ENCODE assay signal across 30 cellular contexts in genomic region chr11:69350040-69350439, GRCh38. TPM values are rescaled to one million over a fixed set of nuclear protein-coding genes. Genes with fewer than 3 reads are reported as not detected.
"Had no signal": no experiment of that assay in that cellular context is flagged by ENCODE, and none has a peak within 500 bp of the region (broad histone marks: within the 10 kb centered on the region; RNA-seq: fewer than 3 reads in every experiment).

No MANE protein-coding gene starts in this region.

- H3K9me3 Mint-ChIP-seq: nephron progenitor cell had no signal

- H3K4me1 ChIP-seq: ascending aorta, esophagus muscularis mucosa, prostate gland, suprapubic skin, tibial artery had no signal

- H3K27me3 Mint-ChIP-seq: activated CD4-positive, alpha-beta T cell treated with anti-CD3 and anti-CD28 coated beads, Interleukin-2, amount 10 ng/mL, durations not matched to agents 7 days and 5 days had no signal

- H3K27me3 ChIP-seq: ascending aorta, cardiac muscle cell, foreskin keratinocyte, neutrophil, ovary, suprapubic skin had no signal

- DNase-seq: activated CD4-positive, alpha-beta memory T cell treated with anti-CD3 and anti-CD28 coated beads, Interleukin-2, amount 10 ng/mL, durations not matched to agents 7 days and 5 days; activated CD4-positive, alpha-beta T cell treated with anti-CD3 and anti-CD28 coated beads for 1 hour; activated CD4-positive, alpha-beta T cell treated with anti-CD3 and anti-CD28 coated beads, Interleukin-2, amount 10 ng/mL, durations not matched to agents 7 days and 5 days; activated CD8-positive, alpha-beta memory T cell treated with anti-CD3 and anti-CD28 coated beads, Interleukin-2, amount 50 U/mL, for 48 hours; activated gamma-delta T cell; activated naive CD4-positive, alpha-beta T cell treated with anti-CD3 and anti-CD28 coated beads, Interleukin-2, amount 10 ng/mL, durations not matched to agents 7 days and 5 days; activated naive CD8-positive, alpha-beta T cell treated with anti-CD3 and anti-CD28 coated beads, Interleukin-2, amount 10 ng/mL, durations not matched to agents 7 days and 5 days; activated T-cell treated with anti-CD3 and anti-CD28 coated beads, Interleukin-2, amount 50 U/mL, for 24 hours; foreskin keratinocyte; glutamatergic neuron; islet precursor cell; left ventricle myocardium superior; naive B cell; nephron progenitor cell; ovary; stimulated activated naive CD4-positive, alpha-beta T cell; T-helper 2 cell; tibial artery had no signal

- H3K4me3 ChIP-seq: ascending aorta, cardiac muscle cell, coronary artery, esophagus muscularis mucosa, ovary, prostate gland, suprapubic skin, tibial artery had no signal

- H3K27ac ChIP-seq: ascending aorta, cardiac muscle cell, coronary artery, esophagus muscularis mucosa, foreskin keratinocyte, neutrophil, ovary, prostate gland, suprapubic skin, tibial artery had no signal

- ATAC-seq: foreskin keratinocyte, left ventricle myocardium superior had no signal

- H3K4me3 Mint-ChIP-seq: activated CD4-positive, alpha-beta memory T cell treated with anti-CD3 and anti-CD28 coated beads, Interleukin-2, amount 10 ng/mL, durations not matched to agents 7 days and 5 days; activated CD4-positive, alpha-beta T cell treated with anti-CD3 and anti-CD28 coated beads, Interleukin-2, amount 10 ng/mL, durations not matched to agents 7 days and 5 days; activated naive CD4-positive, alpha-beta T cell treated with anti-CD3 and anti-CD28 coated beads, Interleukin-2, amount 10 ng/mL, durations not matched to agents 7 days and 5 days; activated naive CD8-positive, alpha-beta T cell treated with anti-CD3 and anti-CD28 coated beads, Interleukin-2, amount 10 ng/mL, durations not matched to agents 7 days and 5 days; activated T-cell treated with anti-CD3 and anti-CD28 coated beads, Interleukin-2, amount 50 U/mL, for 24 hours; brain; mesothelial cell of epicardium; naive B cell; nephron progenitor cell had no signal

- H3K9me3 ChIP-seq: ascending aorta, ovary, prostate gland, suprapubic skin, tibial artery had no signal

- H3K27ac Mint-ChIP-seq: activated CD4-positive, alpha-beta memory T cell treated with anti-CD3 and anti-CD28 coated beads, Interleukin-2, amount 10 ng/mL, durations not matched to agents 7 days and 5 days; activated CD4-positive, alpha-beta T cell treated with anti-CD3 and anti-CD28 coated beads, Interleukin-2, amount 10 ng/mL, durations not matched to agents 7 days and 5 days; activated naive CD4-positive, alpha-beta T cell treated with anti-CD3 and anti-CD28 coated beads, Interleukin-2, amount 10 ng/mL, durations not matched to agents 7 days and 5 days; activated naive CD8-positive, alpha-beta T cell treated with anti-CD3 and anti-CD28 coated beads, Interleukin-2, amount 10 ng/mL, durations not matched to agents 7 days and 5 days; activated T-cell treated with anti-CD3 and anti-CD28 coated beads, Interleukin-2, amount 50 U/mL, for 24 hours; brain; mesothelial cell of epicardium; naive B cell; nephron progenitor cell had no signal

- H3K36me3 Mint-ChIP-seq: brain, mesothelial cell of epicardium had no signal

- H3K36me3 ChIP-seq: ascending aorta, cardiac muscle cell, esophagus muscularis mucosa, neutrophil, ovary, prostate gland, suprapubic skin, tibial artery had no signal

- H3K4me1 Mint-ChIP-seq: mesothelial cell of epicardium, naive B cell, nephron progenitor cell had no signal

RNA-seq across cellular contexts. Expression of gene MYEOV, which starts 56.1 kb away (rescaled TPM):
- total RNA-seq: activated CD4-positive, alpha-beta memory T cell treated with anti-CD3 and anti-CD28 coated beads, Interleukin-2, amount 10 ng/mL, durations not matched to agents 7 days and 5 days; activated CD4-positive, alpha-beta T cell treated with anti-CD3 and anti-CD28 coated beads, Interleukin-2, amount 10 ng/mL, durations not matched to agents 7 days and 5 days; activated naive CD8-positive, alpha-beta T cell treated with anti-CD3 and anti-CD28 coated beads, Interleukin-2, amount 10 ng/mL, durations not matched to agents 7 days and 5 days; ascending aorta; cerebellum; esophagus muscularis mucosa; left ventricle myocardium superior; lung microvascular endothelial cell; ureter had no signal
- polyA plus RNA-seq: cardiac muscle cell had no signal
